ENCODE assay signal across 1 cellular context in the genomic region with DNA sequence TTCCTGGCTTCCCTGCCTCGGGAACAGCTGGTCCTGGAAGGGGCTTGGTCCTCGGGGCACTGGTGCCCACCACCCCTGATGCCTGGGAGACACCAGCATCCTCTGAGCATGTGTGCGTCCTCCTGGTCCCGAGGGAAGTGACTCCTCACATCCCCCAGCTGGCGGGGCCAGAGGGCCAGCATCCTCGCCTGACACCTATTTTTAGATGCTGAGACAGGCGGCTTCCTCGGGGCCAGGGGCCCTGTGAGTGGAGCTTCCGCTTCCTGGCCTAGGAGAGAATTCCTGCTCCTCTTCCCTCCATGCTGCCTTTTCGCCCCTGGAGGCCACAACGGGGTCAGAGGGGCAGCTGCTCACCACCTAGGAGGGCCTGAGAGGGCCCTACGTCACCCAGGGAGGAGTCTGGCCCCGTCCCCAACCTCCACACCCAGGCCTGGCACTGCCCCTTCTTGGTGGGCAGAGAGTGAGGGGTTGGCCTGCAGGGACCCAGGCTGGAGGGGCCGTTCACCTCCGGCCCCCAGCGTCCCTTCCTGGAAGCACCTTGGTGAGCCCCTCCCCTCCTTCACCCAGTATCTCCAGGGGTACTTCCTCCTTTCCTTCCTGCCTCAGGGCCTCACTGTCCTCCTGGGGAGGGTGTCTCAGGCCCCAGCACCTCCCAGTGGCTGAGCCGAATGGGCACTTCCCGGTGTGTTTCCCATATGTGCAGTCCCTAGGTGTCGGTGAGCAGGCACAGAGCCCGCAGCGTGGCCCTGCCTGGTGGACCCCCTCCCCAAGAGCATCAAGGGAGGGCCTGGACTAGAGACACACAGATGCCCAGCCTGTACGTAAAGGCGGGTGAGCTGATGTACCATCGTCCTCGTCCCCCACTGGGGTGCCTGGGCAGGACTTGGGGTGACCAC.
TF ChIP-seq lines count a peak whose summit lies in the region.

No MANE protein-coding gene starts in this region.

TF ChIP-seq in SK-N-SH, 30 proteins besides CTCF, POLR2A, EP300 and RAD21 (continued from another document):
- TF ChIP-seq MAX (IDR thresholded peaks at IDR 0.05; ENCODE audit: low read depth): no peak
